In the genomic region with DNA sequence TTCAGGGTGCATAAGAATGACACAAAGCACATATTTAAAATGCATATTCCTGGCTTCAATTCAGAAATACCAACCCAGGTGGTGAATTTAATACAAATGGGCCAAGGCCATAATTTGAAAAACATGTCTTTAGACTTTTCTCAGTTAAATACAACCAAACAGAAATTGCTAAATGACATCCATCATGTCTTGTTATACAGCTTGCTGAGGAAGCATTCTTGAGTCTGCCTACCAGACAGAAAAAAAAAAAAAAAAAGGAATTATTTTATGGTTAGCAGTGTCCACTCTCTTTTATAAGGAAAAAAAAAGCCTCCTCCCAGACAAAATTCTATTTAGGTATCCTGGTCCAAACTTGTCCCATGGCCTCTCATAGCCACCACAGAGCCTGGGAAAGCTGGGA, we compare ENCODE assay signal across 19 cellular contexts.
"Had no signal": no experiment of that assay in that cellular context is flagged by ENCODE, and none has a peak within 500 bp of the region (broad histone marks: within the 10 kb centered on the region; RNA-seq: fewer than 3 reads in every experiment).

No MANE protein-coding gene starts in this region.

- ATAC-seq: activated CD4-positive, CD25-positive, alpha-beta regulatory T cell treated with anti-CD3 and anti-CD28 coated beads, Interleukin-2, amount 50 U/mL, for 24 hours; gastroesophageal sphincter; natural killer cell; right cardiac atrium had no signal

- H3K4me1 Mint-ChIP-seq: activated naive CD8-positive, alpha-beta T cell treated with anti-CD3 and anti-CD28 coated beads, Interleukin-2, amount 10 ng/mL, durations not matched to agents 7 days and 5 days; natural killer cell had no signal

- H3K27me3 ChIP-seq: ascending aorta, cardiac muscle cell, dorsolateral prefrontal cortex, gastroesophageal sphincter, suprapubic skin had no signal

- H3K27ac ChIP-seq: cardiac muscle cell, dorsolateral prefrontal cortex, gastroesophageal sphincter, prostate gland, suprapubic skin had no signal

- H3K36me3 Mint-ChIP-seq: activated naive CD8-positive, alpha-beta T cell treated with anti-CD3 and anti-CD28 coated beads, Interleukin-2, amount 10 ng/mL, durations not matched to agents 7 days and 5 days; natural killer cell; type B pancreatic cell had no signal

- H3K4me3 ChIP-seq: ascending aorta, cardiac muscle cell, dorsolateral prefrontal cortex, gastroesophageal sphincter, lung, prostate gland, suprapubic skin had no signal

- H3K9me3 Mint-ChIP-seq: activated naive CD8-positive, alpha-beta T cell treated with anti-CD3 and anti-CD28 coated beads, Interleukin-2, amount 10 ng/mL, durations not matched to agents 7 days and 5 days; activated T-helper 1 cell treated with anti-CD3 and anti-CD28 coated beads, Interleukin-12 subunit alpha, Interleukin-12 subunit beta, Interleukin-2, Interleukin-4 antibody, amounts not matched to agents 30 ng/mL and 10 ng/mL and 1 ng/mL, durations not matched to agents 14 hours and 24 hours and 36 hours; natural killer cell; stimulated activated naive CD8-positive, alpha-beta T cell treated with anti-CD3 and anti-CD28 coated beads, Interleukin-15, Interleukin-2, amounts not matched to agents 100 ng/mL and 50 ng/mL, for 24 hours had no signal

- H3K27me3 Mint-ChIP-seq: stimulated activated naive CD8-positive, alpha-beta T cell treated with anti-CD3 and anti-CD28 coated beads, Interleukin-15, Interleukin-2, amounts not matched to agents 100 ng/mL and 50 ng/mL, for 24 hours; type B pancreatic cell had no signal

- DNase-seq: activated CD4-positive, alpha-beta T cell treated with anti-CD3 and anti-CD28 coated beads, Interleukin-2, amount 50 U/mL, for 1 hour; activated naive CD4-positive, alpha-beta T cell; activated naive CD8-positive, alpha-beta T cell treated with anti-CD3 and anti-CD28 coated beads, Interleukin-2, amount 10 ng/mL, durations not matched to agents 7 days and 5 days; dorsolateral prefrontal cortex; erythroblast; islet precursor cell; natural killer cell; nucleus accumbens; right cardiac atrium had no signal

- H3K27ac Mint-ChIP-seq: activated naive CD8-positive, alpha-beta T cell treated with anti-CD3 and anti-CD28 coated beads, Interleukin-2, amount 10 ng/mL, durations not matched to agents 7 days and 5 days; activated T-helper 1 cell treated with anti-CD3 and anti-CD28 coated beads, Interleukin-12 subunit alpha, Interleukin-12 subunit beta, Interleukin-2, Interleukin-4 antibody, amounts not matched to agents 30 ng/mL and 10 ng/mL and 1 ng/mL, durations not matched to agents 14 hours and 24 hours and 36 hours; natural killer cell; stimulated activated naive CD8-positive, alpha-beta T cell treated with anti-CD3 and anti-CD28 coated beads, Interleukin-15, Interleukin-2, amounts not matched to agents 100 ng/mL and 50 ng/mL, for 24 hours; type B pancreatic cell had no signal

- H3K4me3 Mint-ChIP-seq: activated naive CD8-positive, alpha-beta T cell treated with anti-CD3 and anti-CD28 coated beads, Interleukin-2, amount 10 ng/mL, durations not matched to agents 7 days and 5 days; activated T-helper 1 cell treated with anti-CD3 and anti-CD28 coated beads, Interleukin-12 subunit alpha, Interleukin-12 subunit beta, Interleukin-2, Interleukin-4 antibody, amounts not matched to agents 30 ng/mL and 10 ng/mL and 1 ng/mL, durations not matched to agents 14 hours and 24 hours and 36 hours; natural killer cell; stimulated activated naive CD8-positive, alpha-beta T cell treated with anti-CD3 and anti-CD28 coated beads, Interleukin-15, Interleukin-2, amounts not matched to agents 100 ng/mL and 50 ng/mL, for 24 hours; type B pancreatic cell had no signal

- H3K4me1 ChIP-seq: gastroesophageal sphincter, prostate gland, suprapubic skin had no signal

- H3K9me3 ChIP-seq: ascending aorta, gastroesophageal sphincter, prostate gland, suprapubic skin had no signal

- H3K36me3 ChIP-seq: ascending aorta, cardiac muscle cell, gastroesophageal sphincter, prostate gland, suprapubic skin had no signal
